ENCODE assay signal across 1 cellular context in genomic region chr9:128067898-128068655, GRCh38.
TF ChIP-seq lines count a peak whose summit lies in the region.

Gene SLC25A25, plus strand, starts transcription at chr9:128068232. Its CDS starts 88 bp downstream, at chr9:128068320.

TF ChIP-seq in HepG2, 621 proteins besides CTCF, POLR2A, EP300 and RAD21 (continued from another document):
- TF ChIP-seq SP2 (CRISPR knock-in tag; IDR thresholded peaks at IDR 0.05) (no peak; the same call in 1 of the 2 replicates), ZSCAN29 (CRISPR knock-in tag; conservative IDR thresholded peaks at IDR 0.05) (no peak)
TF ChIP-seq in HepG2: peak in this region for 101.
